1 cellular context compared by ENCODE assay signal in genomic region chr19:5074418-5074817, GRCh38.
TF ChIP-seq lines count a peak whose summit lies in the region.

No MANE protein-coding gene starts in this region.

TF ChIP-seq in SK-N-SH, 30 proteins besides CTCF, POLR2A, EP300 and RAD21 (continued from another document):
- no peak for TF ChIP-seq FOXJ3 (CRISPR knock-in tag; IDR thresholded peaks at IDR 0.05)
- TF ChIP-seq RCOR1 (IDR thresholded peaks at IDR 0.05; ENCODE audit: low read length), result no peak
- no peak for TF ChIP-seq SIN3A (IDR thresholded peaks at IDR 0.05; ENCODE audit: borderline replicate concordance, low read depth, low read length)
